16 cellular contexts compared by ENCODE assay signal in the genomic region with DNA sequence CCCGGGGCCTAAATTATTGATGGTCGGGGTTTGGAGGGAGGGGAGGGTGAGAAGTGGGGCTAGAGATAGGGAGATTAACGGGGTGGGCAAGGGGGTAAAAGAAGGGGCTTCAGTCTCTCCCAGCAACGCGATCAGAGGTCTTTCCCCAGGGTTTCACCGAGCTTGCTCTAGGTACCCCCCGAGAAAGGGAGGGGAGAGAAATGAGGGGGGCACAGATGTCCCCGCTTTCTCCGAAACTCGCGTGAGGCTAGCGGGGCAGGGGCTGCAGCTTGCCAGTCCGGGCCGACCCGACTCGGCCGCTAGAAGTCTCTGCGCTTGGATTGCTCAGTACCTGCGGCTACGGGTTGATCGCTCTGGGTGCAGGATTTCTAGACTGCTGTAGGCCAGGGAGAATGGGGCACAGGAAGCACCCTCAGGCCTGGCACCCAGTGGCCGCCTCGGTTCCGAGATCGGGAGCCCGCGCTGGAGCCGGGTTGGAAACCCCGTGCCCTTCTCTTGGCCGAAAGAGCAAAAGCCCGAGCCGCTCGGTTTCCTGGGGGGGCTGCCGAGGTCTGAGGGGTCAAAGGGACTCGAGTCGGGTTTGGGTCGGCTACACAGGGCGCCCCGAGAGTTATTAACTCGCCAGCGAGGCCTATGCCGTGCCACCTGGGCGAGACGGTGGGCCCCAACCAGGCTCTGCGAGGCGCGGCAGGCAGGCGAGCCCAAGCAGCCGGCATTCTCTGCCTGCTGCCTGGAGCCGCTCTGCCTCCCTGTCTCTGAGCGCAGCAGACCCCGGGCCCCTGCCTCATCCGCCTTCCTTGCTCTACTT. TPM values are rescaled to one million over a fixed set of nuclear protein-coding genes. Genes with fewer than 3 reads are reported as not detected.
DNase-seq lines count a peak whose midpoint lies in the region; ATAC-seq and TF ChIP-seq lines count a peak whose summit lies in the region.
"Had no signal": no experiment of that assay in that cellular context is flagged by ENCODE, and none has a peak within 500 bp of the region (broad histone marks: within the 10 kb centered on the region; RNA-seq: fewer than 3 reads in every experiment).

No MANE protein-coding gene starts in this region.

- H3K27ac ChIP-seq in stomach smooth muscle (ENCODE audit: low read length) = no peak overlapping the region
- H3K27ac ChIP-seq: vagina had no signal

- H3K27ac Mint-ChIP-seq in activated naive CD4-positive, alpha-beta T cell treated with anti-CD3 and anti-CD28 coated beads, Interleukin-2, amount 50 U/mL, for 24 hours = no peak overlapping the region
- no peak overlapping the region for H3K27ac Mint-ChIP-seq in activated naive CD4-positive, alpha-beta T cell treated with anti-CD3 and anti-CD28 coated beads, Interleukin-2, amount 10 ng/mL, durations not matched to agents 7 days and 5 days
- H3K27ac Mint-ChIP-seq in memory B cell = no peak overlapping the region
- no peak overlapping the region for H3K27ac Mint-ChIP-seq in HFFc6
- H3K27ac Mint-ChIP-seq in stimulated activated memory B cell treated with anti-CD40 and anti-IgM and Interleukin-4, amounts not matched to agents 10 μg/mL and 1 μg/mL and 100 μg/mL, for 72 hours = no peak overlapping the region
- H3K27ac Mint-ChIP-seq: natural killer cell treated with Interleukin-12 subunit alpha and Interleukin-12 subunit beta and Interleukin-15 and Interleukin-18, amount 100 ng/mL, for 72 hours had no signal

- H3K36me3 Mint-ChIP-seq in activated naive CD4-positive, alpha-beta T cell treated with anti-CD3 and anti-CD28 coated beads, Interleukin-2, amount 50 U/mL, for 24 hours = peaks cover 2% of the 10 kb centered on the region
- peaks cover 9% of the 10 kb centered on the region for H3K36me3 Mint-ChIP-seq in activated naive CD4-positive, alpha-beta T cell treated with anti-CD3 and anti-CD28 coated beads, Interleukin-2, amount 10 ng/mL, durations not matched to agents 7 days and 5 days
- H3K36me3 Mint-ChIP-seq in memory B cell (no peaks in the 10 kb centered on the region), HFFc6 (ENCODE audit: low read depth) (no peaks in the 10 kb centered on the region)
- no peaks in the 10 kb centered on the region for H3K36me3 Mint-ChIP-seq in stimulated activated memory B cell treated with anti-CD40 and anti-IgM and Interleukin-4, amounts not matched to agents 10 μg/mL and 1 μg/mL and 100 μg/mL, for 72 hours

- peaks cover 35% of the 10 kb centered on the region for H3K4me1 Mint-ChIP-seq in activated naive CD4-positive, alpha-beta T cell treated with anti-CD3 and anti-CD28 coated beads, Interleukin-2, amount 50 U/mL, for 24 hours
- H3K4me1 Mint-ChIP-seq in activated naive CD4-positive, alpha-beta T cell treated with anti-CD3 and anti-CD28 coated beads, Interleukin-2, amount 10 ng/mL, durations not matched to agents 7 days and 5 days = peaks cover 21% of the 10 kb centered on the region
- peaks cover 23% of the 10 kb centered on the region for H3K4me1 Mint-ChIP-seq in memory B cell
- H3K4me1 Mint-ChIP-seq in HFFc6 (ENCODE audit: low read depth) = peaks cover 13% of the 10 kb centered on the region
- H3K4me1 Mint-ChIP-seq in stimulated activated memory B cell treated with anti-CD40 and anti-IgM and Interleukin-4, amounts not matched to agents 10 μg/mL and 1 μg/mL and 100 μg/mL, for 72 hours = peaks cover 41% of the 10 kb centered on the region

- peaks cover 49% of the 10 kb centered on the region for H3K4me1 ChIP-seq in stomach smooth muscle (ENCODE audit: control insufficient read depth, insufficient read depth, low read length)

- TF ChIP-seq CTCF in HFFc6 (IDR thresholded peaks at IDR 0.05) = no peak

- no peaks in the 10 kb centered on the region for H3K9me3 Mint-ChIP-seq in activated naive CD4-positive, alpha-beta T cell treated with anti-CD3 and anti-CD28 coated beads, Interleukin-2, amount 50 U/mL, for 24 hours
- no peaks in the 10 kb centered on the region for H3K9me3 Mint-ChIP-seq in activated naive CD4-positive, alpha-beta T cell treated with anti-CD3 and anti-CD28 coated beads, Interleukin-2, amount 10 ng/mL, durations not matched to agents 7 days and 5 days
- H3K9me3 Mint-ChIP-seq in memory B cell (no peaks in the 10 kb centered on the region), HFFc6 (no peaks in the 10 kb centered on the region)
- H3K9me3 Mint-ChIP-seq in stimulated activated memory B cell treated with anti-CD40 and anti-IgM and Interleukin-4, amounts not matched to agents 10 μg/mL and 1 μg/mL and 100 μg/mL, for 72 hours = no peaks in the 10 kb centered on the region
- H3K9me3 Mint-ChIP-seq: natural killer cell treated with Interleukin-12 subunit alpha and Interleukin-12 subunit beta and Interleukin-15 and Interleukin-18, amount 100 ng/mL, for 72 hours had no signal

- no peak for ATAC-seq in memory B cell (ENCODE audit: low read depth)
- no peak for ATAC-seq in stimulated activated memory B cell treated with anti-CD40 and anti-IgM and Interleukin-4, amounts not matched to agents 10 μg/mL and 1 μg/mL and 100 μg/mL, for 72 hours

- H3K9ac ChIP-seq in stomach smooth muscle (ENCODE audit: low read length in 2 of 2) = no peak overlapping the region

- no peak for DNase-seq in activated naive CD4-positive, alpha-beta T cell treated with anti-CD3 and anti-CD28 coated beads, Interleukin-2, amount 10 ng/mL, durations not matched to agents 7 days and 5 days
- peak; percentile 56 for DNase-seq in activated CD8-positive, alpha-beta memory T cell treated with anti-CD3 and anti-CD28 coated beads, Interleukin-2, amount 50 U/mL, for 48 hours
- no peak for DNase-seq in memory B cell (ENCODE audit: low spot score in 2 of 2)
- no peak for DNase-seq in HFFc6
- no peak for DNase-seq in dedifferentiated amniotic fluid mesenchymal stem cell (ENCODE audit: extremely low spot score)
- DNase-seq: activated CD4-positive, CD25-positive, alpha-beta regulatory T cell treated with anti-CD3 and anti-CD28 coated beads, Interleukin-2, amount 50 U/mL, for 72 hours; activated gamma-delta T cell treated with Interleukin-2 at 50 U/mL for 16 hours; DND-41; SIG-M5 had no signal

- peak overlapping the region; percentile 65 for H3K4me3 Mint-ChIP-seq in activated naive CD4-positive, alpha-beta T cell treated with anti-CD3 and anti-CD28 coated beads, Interleukin-2, amount 50 U/mL, for 24 hours
- H3K4me3 Mint-ChIP-seq in activated naive CD4-positive, alpha-beta T cell treated with anti-CD3 and anti-CD28 coated beads, Interleukin-2, amount 10 ng/mL, durations not matched to agents 7 days and 5 days = no peak overlapping the region
- peak overlapping the region; percentile 19 for H3K4me3 Mint-ChIP-seq in memory B cell
- H3K4me3 Mint-ChIP-seq in HFFc6 = no peak overlapping the region
- no peak overlapping the region for H3K4me3 Mint-ChIP-seq in stimulated activated memory B cell treated with anti-CD40 and anti-IgM and Interleukin-4, amounts not matched to agents 10 μg/mL and 1 μg/mL and 100 μg/mL, for 72 hours
- H3K4me3 Mint-ChIP-seq: natural killer cell treated with Interleukin-12 subunit alpha and Interleukin-12 subunit beta and Interleukin-15 and Interleukin-18, amount 100 ng/mL, for 72 hours had no signal

- peaks cover 81 to 92% of the 10 kb centered on the region in 2 donors for H3K27me3 ChIP-seq in stomach smooth muscle (ENCODE audit: control insufficient read depth in 1 of 2, insufficient read depth in 2 of 2, low read length in 2 of 2)

- H3K4me3 ChIP-seq in stomach smooth muscle (ENCODE audit: low read length in 2 of 2) = peak overlapping the region; percentile 31 to 44

- H3K27me3 Mint-ChIP-seq in activated naive CD4-positive, alpha-beta T cell treated with anti-CD3 and anti-CD28 coated beads, Interleukin-2, amount 50 U/mL, for 24 hours = peaks cover 51% of the 10 kb centered on the region
- H3K27me3 Mint-ChIP-seq in activated naive CD4-positive, alpha-beta T cell treated with anti-CD3 and anti-CD28 coated beads, Interleukin-2, amount 10 ng/mL, durations not matched to agents 7 days and 5 days = peaks cover 100% of the 10 kb centered on the region
- H3K27me3 Mint-ChIP-seq in memory B cell (peaks cover 27% of the 10 kb centered on the region), HFFc6 (ENCODE audit: insufficient read depth) (peaks cover 80% of the 10 kb centered on the region)
- H3K27me3 Mint-ChIP-seq in stimulated activated memory B cell treated with anti-CD40 and anti-IgM and Interleukin-4, amounts not matched to agents 10 μg/mL and 1 μg/mL and 100 μg/mL, for 72 hours = peaks cover 82% of the 10 kb centered on the region

- no peaks in the 10 kb centered on the region for H3K36me3 ChIP-seq in stomach smooth muscle (ENCODE audit: control insufficient read depth in 2 of 2, insufficient read depth in 2 of 2, low read length in 2 of 2)
- H3K36me3 ChIP-seq: vagina had no signal

- CTCF ChIA-PET in activated naive CD4-positive, alpha-beta T cell treated with anti-CD3 and anti-CD28 coated beads, Interleukin-2, amount 10 ng/mL, durations not matched to agents 7 days and 5 days (lab: Charles Lee) = interaction anchor here (0.6 kb wide), 1 partner anchor 186 kb away, joined by 3 read pairs; no protein-coding TSS in a partner anchor

- H3K9me3 ChIP-seq in stomach smooth muscle (ENCODE audit: control insufficient read depth in 2 of 2, low read length in 2 of 2) = no peaks in the 10 kb centered on the region
- H3K9me3 ChIP-seq: vagina had no signal

RNA-seq across cellular contexts. Expression of a gene that starts 3.1 kb away (rescaled TPM):
- not detected for total RNA-seq in HFFc6 (2021; fragmentation: NEBNext Ultra II Directional; extraction: Animal tissue kit (Norgen Biotek cat#: 25700))
- total RNA-seq: cardiac septum; HT-29; natural killer cell treated with Interleukin-12 subunit alpha and Interleukin-12 subunit beta and Interleukin-15 and Interleukin-18, amount 100 ng/mL, for 72 hours; vagina had no signal

Comparison
In these comparisons a context has a peak if more than half of its experiments do, and no peak if none do; other contexts are left out.
1. H3K4me3 Mint-ChIP-seq: peak in activated naive CD4-positive, alpha-beta T cell treated with anti-CD3 and anti-CD28 coated beads, Interleukin-2, amount 50 U/mL, for 24 hours (single experiment) and memory B cell (single experiment); none in activated naive CD4-positive, alpha-beta T cell treated with anti-CD3 and anti-CD28 coated beads, Interleukin-2, amount 10 ng/mL, durations not matched to agents 7 days and 5 days (single experiment), HFFc6 (single experiment) and stimulated activated memory B cell treated with anti-CD40 and anti-IgM and Interleukin-4, amounts not matched to agents 10 μg/mL and 1 μg/mL and 100 μg/mL, for 72 hours (single experiment).